ENCODE assay signal across 4 cellular contexts in the genomic region with DNA sequence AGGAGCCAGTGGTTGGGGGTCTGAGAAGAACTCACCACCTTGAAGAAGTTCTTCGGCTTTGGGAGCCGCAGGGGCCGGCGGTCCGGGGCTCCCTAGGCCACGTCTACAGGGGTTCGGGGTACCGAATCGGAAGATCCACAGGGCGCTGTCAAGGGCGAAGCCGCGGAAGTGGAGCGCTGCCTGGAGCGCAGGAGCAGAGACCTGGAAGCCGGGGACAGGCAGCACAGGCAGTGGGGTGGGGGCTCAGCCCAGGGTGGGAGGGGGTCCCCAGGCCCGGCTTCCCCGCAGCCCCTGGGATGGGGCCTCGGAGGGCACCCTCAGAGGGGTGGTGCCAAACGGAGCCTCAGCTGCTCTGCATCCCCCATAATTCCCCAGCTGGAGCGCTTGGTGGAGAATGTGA.
DNase-seq lines count a peak whose midpoint lies in the region; ATAC-seq and TF ChIP-seq lines count a peak whose summit lies in the region.
"Not testable (repeated sequence)": the region's sequence is repeated elsewhere in the genome, so short reads cannot be mapped to it uniquely, and the experiment has no call there.

No MANE protein-coding gene starts in this region.

- ATAC-seq in activated T-helper 17 cell treated with anti-CD3 and anti-CD28 coated beads, Interleukin-2, amount 50 U/mL, for 72 hours (replicated peaks), result not testable (repeated sequence)
- ATAC-seq in upper lobe of right lung, result peak; percentile 37

- not testable (repeated sequence) for TF ChIP-seq CTCF in upper lobe of right lung (IDR thresholded peaks at IDR 0.05)

- H3K36me3 Mint-ChIP-seq in activated T-helper 17 cell treated with anti-CD3 and anti-CD28 coated beads, Interleukin-2, amount 50 U/mL, for 72 hours (ENCODE audit: low read depth); activated naive CD8-positive, alpha-beta T cell treated with anti-CD3 and anti-CD28 coated beads for 36 hours: not testable (repeated sequence)

- not testable (repeated sequence) for H3K4me1 Mint-ChIP-seq in activated T-helper 17 cell treated with anti-CD3 and anti-CD28 coated beads, Interleukin-2, amount 50 U/mL, for 72 hours; activated naive CD8-positive, alpha-beta T cell treated with anti-CD3 and anti-CD28 coated beads for 36 hours

- H3K27me3 ChIP-seq in upper lobe of right lung, result not testable (repeated sequence)

- not testable (repeated sequence) for H3K36me3 ChIP-seq in upper lobe of right lung

- not testable (repeated sequence) for H3K27me3 Mint-ChIP-seq in activated T-helper 17 cell treated with anti-CD3 and anti-CD28 coated beads, Interleukin-2, amount 50 U/mL, for 72 hours; activated naive CD8-positive, alpha-beta T cell treated with anti-CD3 and anti-CD28 coated beads for 36 hours

- H3K27ac ChIP-seq in upper lobe of right lung, result not testable (repeated sequence)

- DNase-seq in activated naive CD8-positive, alpha-beta T cell treated with anti-CD3 and anti-CD28 coated beads for 36 hours; upper lobe of right lung: not testable (repeated sequence)
- DNase-seq in cardiac septum (ENCODE audit: low spot score), result peak; percentile 67

- H3K27ac Mint-ChIP-seq in activated T-helper 17 cell treated with anti-CD3 and anti-CD28 coated beads, Interleukin-2, amount 50 U/mL, for 72 hours; activated naive CD8-positive, alpha-beta T cell treated with anti-CD3 and anti-CD28 coated beads for 36 hours: not testable (repeated sequence)

- H3K9me3 ChIP-seq in upper lobe of right lung, result not testable (repeated sequence)

- not testable (repeated sequence) for H3K4me1 ChIP-seq in upper lobe of right lung

- H3K4me3 ChIP-seq in upper lobe of right lung, result not testable (repeated sequence)

- intact Hi-C loops in cardiac septum (cut with DNase I); upper lobe of right lung (cut with DNase I): not testable (repeated sequence)

- peak overlapping the region; percentile 12 for H3K4me3 Mint-ChIP-seq in activated T-helper 17 cell treated with anti-CD3 and anti-CD28 coated beads, Interleukin-2, amount 50 U/mL, for 72 hours
- H3K4me3 Mint-ChIP-seq in activated naive CD8-positive, alpha-beta T cell treated with anti-CD3 and anti-CD28 coated beads for 36 hours, result peak overlapping the region; percentile 50

- H3K9me3 Mint-ChIP-seq in activated T-helper 17 cell treated with anti-CD3 and anti-CD28 coated beads, Interleukin-2, amount 50 U/mL, for 72 hours; activated naive CD8-positive, alpha-beta T cell treated with anti-CD3 and anti-CD28 coated beads for 36 hours: not testable (repeated sequence)
